In genomic region chr3:41041899-41042298, GRCh38 we compare ENCODE assay signal across 24 cellular contexts.
"Had no signal": no experiment of that assay in that cellular context is flagged by ENCODE, and none has a peak within 500 bp of the region (broad histone marks: within the 10 kb centered on the region; RNA-seq: fewer than 3 reads in every experiment).

No MANE protein-coding gene starts in this region.

- H3K27me3 ChIP-seq: Peyer's patch had no signal

- H3K9me3 Mint-ChIP-seq: activated B cell treated with CpG ODN at 0.5 μM for 24 hours; activated CD4-positive, alpha-beta T cell treated with anti-CD3 and anti-CD28 coated beads, Interleukin-2, amount 10 ng/mL, durations not matched to agents 24 days and 14 days; activated naive CD4-positive, alpha-beta T cell treated with anti-CD3 and anti-CD28 coated beads for 36 hours; activated T-cell treated with anti-CD3 and anti-CD28 coated beads, Interleukin-2, amount 50 U/mL, for 4 hours had no signal

- H3K4me3 Mint-ChIP-seq: activated B cell treated with CpG ODN at 0.5 μM for 24 hours; activated CD4-positive, alpha-beta T cell treated with anti-CD3 and anti-CD28 coated beads, Interleukin-2, amount 10 ng/mL, durations not matched to agents 24 days and 14 days; activated naive CD4-positive, alpha-beta T cell treated with anti-CD3 and anti-CD28 coated beads for 36 hours; activated naive CD8-positive, alpha-beta T cell; activated T-cell treated with anti-CD3 and anti-CD28 coated beads, Interleukin-2, amount 50 U/mL, for 4 hours; brain; T-cell had no signal

- H3K4me1 Mint-ChIP-seq: activated CD4-positive, alpha-beta T cell treated with anti-CD3 and anti-CD28 coated beads, Interleukin-2, amount 10 ng/mL, durations not matched to agents 24 days and 14 days; brain; T-cell had no signal

- ATAC-seq: activated T-cell treated with anti-CD3 and anti-CD28 coated beads, Interleukin-2, amount 50 U/mL, for 4 hours; HepG2; T-cell had no signal

- H3K4me1 ChIP-seq: Peyer's patch had no signal

- H3K4me3 ChIP-seq: Peyer's patch had no signal

- H3K36me3 Mint-ChIP-seq: activated naive CD8-positive, alpha-beta T cell; brain; T-cell had no signal

- DNase-seq: activated B cell treated with CpG ODN at 0.5 μM for 24 hours; activated CD4-positive, alpha-beta T cell treated with anti-CD3 and anti-CD28 coated beads for 1 hour; activated CD4-positive, alpha-beta T cell treated with anti-CD3 and anti-CD28 coated beads, Interleukin-2, amount 10 ng/mL, durations not matched to agents 24 days and 14 days; activated CD4-positive, alpha-beta T cell treated with anti-CD3 and anti-CD28 coated beads, Interleukin-2, amount 50 U/mL, for 48 hours; activated CD8-positive, alpha-beta memory T cell treated with anti-CD3 and anti-CD28 coated beads for 24 hours; activated gamma-delta T cell; activated naive CD4-positive, alpha-beta T cell treated with anti-CD3 and anti-CD28 coated beads for 36 hours; activated T-cell treated with anti-CD3 and anti-CD28 coated beads, Interleukin-2, amount 50 U/mL, for 4 hours; amygdala; NCI-H1105; NCI-H1436; NCI-H1694 treated with DMSO at 0.1 percent for 48 hours; NCI-H2029 treated with DMSO at 0.1 percent for 48 hours; NCI-H510A treated with DMSO at 0.1 percent for 48 hours; NCI-H69; Peyer's patch; SIG-M5; T-cell; T-helper 2 cell; T1000 had no signal

- H3K36me3 ChIP-seq: Peyer's patch had no signal

- H3K27ac ChIP-seq: KMS-11, Peyer's patch had no signal

- H3K27ac Mint-ChIP-seq: activated B cell treated with CpG ODN at 0.5 μM for 24 hours; activated CD4-positive, alpha-beta T cell treated with anti-CD3 and anti-CD28 coated beads, Interleukin-2, amount 10 ng/mL, durations not matched to agents 24 days and 14 days; activated naive CD4-positive, alpha-beta T cell treated with anti-CD3 and anti-CD28 coated beads for 36 hours; activated naive CD8-positive, alpha-beta T cell; brain; T-cell had no signal

- H3K9me3 ChIP-seq: Peyer's patch had no signal
